ENCODE assay signal across 24 cellular contexts in the genomic region with DNA sequence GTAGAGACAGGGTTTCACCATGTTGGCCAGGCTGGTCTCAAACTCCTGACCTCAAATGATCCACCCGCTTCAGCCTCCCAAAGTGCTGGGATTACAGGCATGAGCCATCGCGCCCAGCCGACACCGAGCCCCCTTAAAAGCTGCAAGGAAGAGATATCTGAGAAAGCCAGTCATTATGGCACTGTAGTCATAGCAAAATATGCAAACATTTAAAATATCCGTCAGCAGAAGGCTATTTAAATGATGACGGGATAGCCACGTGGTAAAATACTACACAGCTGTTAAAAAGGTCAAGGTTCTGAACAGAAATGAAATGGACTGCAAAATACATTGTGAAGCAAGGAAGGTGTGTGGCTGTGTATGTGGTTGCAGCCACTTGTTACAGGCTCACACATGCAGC.
"Had no signal": no experiment of that assay in that cellular context is flagged by ENCODE, and none has a peak within 500 bp of the region (broad histone marks: within the 10 kb centered on the region; RNA-seq: fewer than 3 reads in every experiment).

No MANE protein-coding gene starts in this region.

- H3K27me3 ChIP-seq: foreskin keratinocyte, hepatocyte, spleen, tibial artery, upper lobe of right lung, vagina had no signal

- H3K4me3 Mint-ChIP-seq: dendritic cell treated with granulocyte-macrophage colony-stimulating factor and Interleukin-4, amounts not matched to agents 40 ng/mL and 50 ng/mL, for 4 days; effector memory CD8-positive, alpha-beta T cell; nephron; stimulated activated memory B cell treated with anti-CD40 and anti-IgM and Interleukin-4, amounts not matched to agents 10 μg/mL and 1 μg/mL and 100 μg/mL, for 72 hours; stimulated activated naive CD8-positive, alpha-beta T cell treated with anti-CD3 and anti-CD28 coated beads, Interleukin-15, Interleukin-2, amounts not matched to agents 100 ng/mL and 50 ng/mL, for 24 hours had no signal

- H3K9me3 ChIP-seq: prostate gland, spleen, tibial artery, upper lobe of right lung, vagina had no signal

- DNase-seq: effector memory CD8-positive, alpha-beta T cell; foreskin keratinocyte; head of caudate nucleus; left colon; left ventricle myocardium superior; mesendoderm; naive B cell; occipital lobe; spleen; stimulated activated CD4-positive, alpha-beta T cell treated with anti-CD3 and anti-CD28 coated beads, Interleukin-15, amount 100 ng/mL, for 24 hours; stimulated activated CD4-positive, alpha-beta T cell treated with anti-CD3 and anti-CD28 coated beads, Interleukin-1b, Interleukin-23, amount 100 ng/mL, for 48 hours; stimulated activated CD4-positive, alpha-beta T cell treated with anti-CD3 and anti-CD28 coated beads, Interleukin-4, amount 100 ng/mL, for 24 hours; tibial artery had no signal

- H3K4me3 ChIP-seq: hepatocyte, lung, prostate gland, spleen, tibial artery, upper lobe of right lung, vagina had no signal

- H3K9me3 Mint-ChIP-seq: dendritic cell treated with granulocyte-macrophage colony-stimulating factor and Interleukin-4, amounts not matched to agents 40 ng/mL and 50 ng/mL, for 4 days; effector memory CD8-positive, alpha-beta T cell; naive B cell; nephron; stimulated activated memory B cell treated with anti-CD40 and anti-IgM and Interleukin-4, amounts not matched to agents 10 μg/mL and 1 μg/mL and 100 μg/mL, for 72 hours; stimulated activated naive CD8-positive, alpha-beta T cell treated with anti-CD3 and anti-CD28 coated beads, Interleukin-15, Interleukin-2, amounts not matched to agents 100 ng/mL and 50 ng/mL, for 24 hours had no signal

- H3K4me2 ChIP-seq: hepatocyte had no signal

- H3K27ac Mint-ChIP-seq: dendritic cell treated with granulocyte-macrophage colony-stimulating factor and Interleukin-4, amounts not matched to agents 40 ng/mL and 50 ng/mL, for 4 days; effector memory CD8-positive, alpha-beta T cell; nephron; stimulated activated memory B cell treated with anti-CD40 and anti-IgM and Interleukin-4, amounts not matched to agents 10 μg/mL and 1 μg/mL and 100 μg/mL, for 72 hours; stimulated activated naive CD8-positive, alpha-beta T cell treated with anti-CD3 and anti-CD28 coated beads, Interleukin-15, Interleukin-2, amounts not matched to agents 100 ng/mL and 50 ng/mL, for 24 hours had no signal

- H3K27ac ChIP-seq: hepatocyte, parathyroid adenoma, prostate gland, tibial artery, upper lobe of right lung, vagina had no signal

- H3K36me3 ChIP-seq: prostate gland, tibial artery, upper lobe of right lung, vagina had no signal

- H3K36me3 Mint-ChIP-seq: naive B cell; stimulated activated memory B cell treated with anti-CD40 and anti-IgM and Interleukin-4, amounts not matched to agents 10 μg/mL and 1 μg/mL and 100 μg/mL, for 72 hours had no signal

- H3K4me1 ChIP-seq: parathyroid adenoma had no signal

- ATAC-seq: effector memory CD8-positive, alpha-beta T cell; foreskin keratinocyte; left colon; left ventricle myocardium superior; sciatic nerve; stimulated activated memory B cell treated with anti-CD40 and anti-IgM and Interleukin-4, amounts not matched to agents 10 μg/mL and 1 μg/mL and 100 μg/mL, for 72 hours; upper lobe of right lung had no signal

- H3K27me3 Mint-ChIP-seq: effector memory CD8-positive, alpha-beta T cell; naive B cell; stimulated activated memory B cell treated with anti-CD40 and anti-IgM and Interleukin-4, amounts not matched to agents 10 μg/mL and 1 μg/mL and 100 μg/mL, for 72 hours; stimulated activated naive CD8-positive, alpha-beta T cell treated with anti-CD3 and anti-CD28 coated beads, Interleukin-15, Interleukin-2, amounts not matched to agents 100 ng/mL and 50 ng/mL, for 24 hours had no signal

- H3K9ac ChIP-seq: parathyroid adenoma had no signal

- H2AFZ ChIP-seq: hepatocyte, parathyroid adenoma had no signal
